14 cellular contexts compared by ENCODE assay signal in the genomic region with DNA sequence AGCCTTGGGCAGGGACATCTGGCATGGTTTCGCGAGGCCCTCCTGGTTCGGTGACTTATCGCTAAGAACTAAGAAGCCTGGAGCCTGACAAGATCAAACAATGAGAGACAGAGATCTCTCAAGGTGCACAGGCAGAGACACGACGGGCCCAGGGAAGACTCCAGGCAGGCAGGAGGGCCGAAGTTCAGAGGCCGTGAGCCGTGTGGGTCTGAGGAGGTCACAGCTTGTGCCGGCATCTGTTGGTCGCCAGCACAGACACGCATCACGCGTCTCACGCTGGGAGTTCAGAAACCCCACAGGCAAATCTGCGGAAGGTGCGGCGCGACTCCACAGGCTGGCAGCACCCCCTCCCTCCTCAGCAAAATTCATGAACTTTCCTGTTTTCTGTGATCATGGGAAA.
"Had no signal": no experiment of that assay in that cellular context is flagged by ENCODE, and none has a peak within 500 bp of the region (broad histone marks: within the 10 kb centered on the region; RNA-seq: fewer than 3 reads in every experiment).

No MANE protein-coding gene starts in this region.

- H3K27me3 Mint-ChIP-seq: dendritic cell treated with granulocyte-macrophage colony-stimulating factor and Interleukin-4, amounts not matched to agents 40 ng/mL and 50 ng/mL, for 4 days; effector memory CD8-positive, alpha-beta T cell; naive thymus-derived CD8-positive, alpha-beta T cell; stimulated activated memory B cell treated with anti-CD40 and anti-IgM and Interleukin-4, amounts not matched to agents 10 μg/mL and 1 μg/mL and 100 μg/mL, for 72 hours; stimulated activated naive CD8-positive, alpha-beta T cell treated with anti-CD3 and anti-CD28 coated beads, Interleukin-15, amount 100 ng/mL, for 72 hours had no signal

- H3K9me3 Mint-ChIP-seq: dendritic cell treated with granulocyte-macrophage colony-stimulating factor and Interleukin-4, amounts not matched to agents 40 ng/mL and 50 ng/mL, for 4 days; effector memory CD8-positive, alpha-beta T cell; naive thymus-derived CD8-positive, alpha-beta T cell; stimulated activated naive CD8-positive, alpha-beta T cell treated with anti-CD3 and anti-CD28 coated beads, Interleukin-15, amount 100 ng/mL, for 72 hours had no signal

- H3K4me3 Mint-ChIP-seq: dendritic cell treated with granulocyte-macrophage colony-stimulating factor and Interleukin-4, amounts not matched to agents 40 ng/mL and 50 ng/mL, for 4 days; effector memory CD8-positive, alpha-beta T cell; naive thymus-derived CD8-positive, alpha-beta T cell; stimulated activated memory B cell treated with anti-CD40 and anti-IgM and Interleukin-4, amounts not matched to agents 10 μg/mL and 1 μg/mL and 100 μg/mL, for 72 hours; stimulated activated naive CD8-positive, alpha-beta T cell treated with anti-CD3 and anti-CD28 coated beads, Interleukin-15, amount 100 ng/mL, for 72 hours had no signal

- H3K36me3 Mint-ChIP-seq: naive thymus-derived CD8-positive, alpha-beta T cell; stimulated activated memory B cell treated with anti-CD40 and anti-IgM and Interleukin-4, amounts not matched to agents 10 μg/mL and 1 μg/mL and 100 μg/mL, for 72 hours had no signal

- H3K27ac Mint-ChIP-seq: dendritic cell treated with granulocyte-macrophage colony-stimulating factor and Interleukin-4, amounts not matched to agents 40 ng/mL and 50 ng/mL, for 4 days; effector memory CD8-positive, alpha-beta T cell; naive thymus-derived CD8-positive, alpha-beta T cell; stimulated activated memory B cell treated with anti-CD40 and anti-IgM and Interleukin-4, amounts not matched to agents 10 μg/mL and 1 μg/mL and 100 μg/mL, for 72 hours; stimulated activated naive CD8-positive, alpha-beta T cell treated with anti-CD3 and anti-CD28 coated beads, Interleukin-15, amount 100 ng/mL, for 72 hours had no signal

- DNase-seq: cerebellar nuclear complex; effector memory CD8-positive, alpha-beta T cell; erythroblast; foreskin keratinocyte; mammary epithelial cell; mucosa of descending colon; naive thymus-derived CD8-positive, alpha-beta T cell; stimulated activated CD4-positive, alpha-beta T cell treated with anti-CD3 and anti-CD28 coated beads, Interleukin-15, amount 100 ng/mL, for 24 hours; stimulated activated CD4-positive, alpha-beta T cell treated with anti-CD3 and anti-CD28 coated beads, Interleukin-1b, Interleukin-23, amount 100 ng/mL, for 48 hours; stimulated activated CD4-positive, alpha-beta T cell treated with anti-CD3 and anti-CD28 coated beads, Interleukin-4, amount 100 ng/mL, for 24 hours; stimulated activated naive CD8-positive, alpha-beta T cell treated with anti-CD3 and anti-CD28 coated beads, Interleukin-15, amount 100 ng/mL, for 72 hours; testis had no signal

- H3K4me1 Mint-ChIP-seq: stimulated activated memory B cell treated with anti-CD40 and anti-IgM and Interleukin-4, amounts not matched to agents 10 μg/mL and 1 μg/mL and 100 μg/mL, for 72 hours; stimulated activated naive CD8-positive, alpha-beta T cell treated with anti-CD3 and anti-CD28 coated beads, Interleukin-15, amount 100 ng/mL, for 72 hours had no signal

- ATAC-seq: effector memory CD8-positive, alpha-beta T cell; foreskin keratinocyte; mucosa of descending colon; naive thymus-derived CD8-positive, alpha-beta T cell; stimulated activated naive CD8-positive, alpha-beta T cell treated with anti-CD3 and anti-CD28 coated beads, Interleukin-15, amount 100 ng/mL, for 72 hours had no signal
